ENCODE assay signal across 1 cellular context in the genomic region with DNA sequence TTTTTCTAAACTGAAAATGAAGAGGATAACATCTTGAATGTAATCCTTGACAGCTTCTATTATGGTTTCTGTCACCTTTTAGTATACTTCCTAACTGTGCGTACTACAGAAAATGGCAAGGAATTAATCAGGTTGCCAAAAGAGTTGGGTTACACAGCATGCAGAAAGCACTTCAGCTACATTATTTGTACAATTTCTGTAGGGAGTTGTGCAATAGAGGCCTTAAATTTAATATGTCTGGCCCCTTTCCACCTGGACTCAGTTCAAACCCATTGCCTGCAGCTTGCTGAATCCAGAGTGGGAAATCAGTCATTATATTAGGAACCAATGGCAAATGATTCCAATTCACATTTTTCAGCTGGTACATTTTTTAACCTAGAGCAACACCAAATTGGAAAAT.
A peak's percentile ranks its signal among the peaks of the same experiment; 100 is the strongest.
TF ChIP-seq lines count a peak whose summit lies in the region.

No MANE protein-coding gene starts in this region.

TF ChIP-seq in HEK293, 187 proteins besides CTCF, POLR2A, EP300 and RAD21 (continued from another document and continues in another):
- TF ChIP-seq, protein P1, sequence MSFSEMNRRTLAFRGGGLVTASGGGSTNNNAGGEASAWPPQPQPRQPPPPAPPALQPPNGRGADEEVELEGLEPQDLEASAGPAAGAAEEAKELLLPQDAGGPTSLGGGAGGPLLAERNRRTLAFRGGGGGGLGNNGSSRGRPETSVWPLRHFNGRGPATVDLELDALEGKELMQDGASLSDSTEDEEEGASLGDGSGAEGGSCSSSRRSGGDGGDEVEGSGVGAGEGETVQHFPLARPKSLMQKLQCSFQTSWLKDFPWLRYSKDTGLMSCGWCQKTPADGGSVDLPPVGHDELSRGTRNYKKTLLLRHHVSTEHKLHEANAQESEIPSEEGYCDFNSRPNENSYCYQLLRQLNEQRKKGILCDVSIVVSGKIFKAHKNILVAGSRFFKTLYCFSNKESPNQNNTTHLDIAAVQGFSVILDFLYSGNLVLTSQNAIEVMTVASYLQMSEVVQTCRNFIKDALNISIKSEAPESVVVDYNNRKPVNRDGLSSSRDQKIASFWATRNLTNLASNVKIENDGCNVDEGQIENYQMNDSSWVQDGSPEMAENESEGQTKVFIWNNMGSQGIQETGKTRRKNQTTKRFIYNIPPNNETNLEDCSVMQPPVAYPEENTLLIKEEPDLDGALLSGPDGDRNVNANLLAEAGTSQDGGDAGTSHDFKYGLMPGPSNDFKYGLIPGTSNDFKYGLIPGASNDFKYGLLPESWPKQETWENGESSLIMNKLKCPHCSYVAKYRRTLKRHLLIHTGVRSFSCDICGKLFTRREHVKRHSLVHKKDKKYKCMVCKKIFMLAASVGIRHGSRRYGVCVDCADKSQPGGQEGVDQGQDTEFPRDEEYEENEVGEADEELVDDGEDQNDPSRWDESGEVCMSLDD (tag by site-specific recombination; IDR thresholded peaks at IDR 0.05), result no peak
- TF ChIP-seq, protein P2, sequence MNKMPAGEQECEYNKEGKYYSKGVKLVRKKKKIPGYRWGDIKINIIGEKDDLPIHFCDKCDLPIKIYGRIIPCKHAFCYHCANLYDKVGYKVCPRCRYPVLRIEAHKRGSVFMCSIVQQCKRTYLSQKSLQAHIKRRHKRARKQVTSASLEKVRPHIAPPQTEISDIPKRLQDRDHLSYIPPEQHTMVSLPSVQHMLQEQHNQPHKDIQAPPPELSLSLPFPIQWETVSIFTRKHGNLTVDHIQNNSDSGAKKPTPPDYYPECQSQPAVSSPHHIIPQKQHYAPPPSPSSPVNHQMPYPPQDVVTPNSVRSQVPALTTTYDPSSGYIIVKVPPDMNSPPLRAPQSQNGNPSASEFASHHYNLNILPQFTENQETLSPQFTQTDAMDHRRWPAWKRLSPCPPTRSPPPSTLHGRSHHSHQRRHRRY (tag by site-specific recombination; IDR thresholded peaks at IDR 0.05), result no peak
- TF ChIP-seq ZNF335 (tag by site-specific recombination; conservative IDR thresholded peaks at IDR 0.05) (no peak), ZNF510 (tag by site-specific recombination; IDR thresholded peaks at IDR 0.05; ENCODE audit: insufficient replicate concordance) (no peak), IKZF3 (tag by site-specific recombination; IDR thresholded peaks at IDR 0.05) (peak; percentile 46), ZSCAN30 (tag by site-specific recombination; IDR thresholded peaks at IDR 0.05) (peak; percentile 58; the same call in 1 of the 2 replicates), ZNF530 (tag by site-specific recombination; IDR thresholded peaks at IDR 0.05; ENCODE audit: low read depth) (no peak), TCF7L2 (IDR thresholded peaks at IDR 0.05; ENCODE audit: borderline replicate concordance, low read depth, low read length) (no peak), ZNF501 (tag by site-specific recombination; IDR thresholded peaks at IDR 0.05) (no peak), ZNF292 (tag by site-specific recombination; IDR thresholded peaks at IDR 0.05; ENCODE audit: borderline replicate concordance, low read depth) (no peak), ZNF24 (tag by site-specific recombination; IDR thresholded peaks at IDR 0.05) (no peak), OSR2 (tag by site-specific recombination; IDR thresholded peaks at IDR 0.05) (0 out of 2 replicates have a peak, but pooled peaks have one; percentile 29), ZNF830 (tag by site-specific recombination; IDR thresholded peaks at IDR 0.05; ENCODE audit: low read depth) (no peak), ZNF175 (tag by site-specific recombination; IDR thresholded peaks at IDR 0.05) (no peak), ZNF404 (tag by site-specific recombination; IDR thresholded peaks at IDR 0.05) (no peak), ZNF596 (tag by site-specific recombination; IDR thresholded peaks at IDR 0.05) (no peak), EGR2 (tag by site-specific recombination; IDR thresholded peaks at IDR 0.05; ENCODE audit: low read depth) (no peak), ZNF214 (tag by site-specific recombination; IDR thresholded peaks at IDR 0.05; ENCODE audit: borderline replicate concordance) (no peak), ZNF10 (tag by site-specific recombination; IDR thresholded peaks at IDR 0.05) (peak; percentile 18; the same call in 1 of the 2 replicates), ZNF184 (tag by site-specific recombination; IDR thresholded peaks at IDR 0.05) (no peak), ZNF366 (tag by site-specific recombination; conservative IDR thresholded peaks at IDR 0.05) (peak; percentile 59), ZIC2 (tag by site-specific recombination; IDR thresholded peaks at IDR 0.05) (no peak), ZNF701 (tag by site-specific recombination; IDR thresholded peaks at IDR 0.05) (no peak), FEZF1 (tag by site-specific recombination; IDR thresholded peaks at IDR 0.05) (peak; percentile 54), HOXD13 (CRISPR knock-in tag; IDR thresholded peaks at IDR 0.05; ENCODE audit: borderline replicate concordance) (no peak), ZNF529 (tag by site-specific recombination; IDR thresholded peaks at IDR 0.05; ENCODE audit: insufficient replicate concordance) (no peak), ZNF664 (tag by site-specific recombination; IDR thresholded peaks at IDR 0.05) (peak; percentile 33; the same call in 1 of the 2 replicates), KLF1 (tag by site-specific recombination; IDR thresholded peaks at IDR 0.05) (no peak), SP7 (tag by site-specific recombination; IDR thresholded peaks at IDR 0.05) (0 out of 2 replicates have a peak, but pooled peaks have one; percentile 20), BCL11B (tag by site-specific recombination; IDR thresholded peaks at IDR 0.05; ENCODE audit: low read depth) (no peak), ZNF777 (tag by site-specific recombination; IDR thresholded peaks at IDR 0.05; ENCODE audit: borderline replicate concordance) (no peak), SCRT2 (tag by site-specific recombination; IDR thresholded peaks at IDR 0.05) (no peak)
- TF ChIP-seq, protein P3, sequence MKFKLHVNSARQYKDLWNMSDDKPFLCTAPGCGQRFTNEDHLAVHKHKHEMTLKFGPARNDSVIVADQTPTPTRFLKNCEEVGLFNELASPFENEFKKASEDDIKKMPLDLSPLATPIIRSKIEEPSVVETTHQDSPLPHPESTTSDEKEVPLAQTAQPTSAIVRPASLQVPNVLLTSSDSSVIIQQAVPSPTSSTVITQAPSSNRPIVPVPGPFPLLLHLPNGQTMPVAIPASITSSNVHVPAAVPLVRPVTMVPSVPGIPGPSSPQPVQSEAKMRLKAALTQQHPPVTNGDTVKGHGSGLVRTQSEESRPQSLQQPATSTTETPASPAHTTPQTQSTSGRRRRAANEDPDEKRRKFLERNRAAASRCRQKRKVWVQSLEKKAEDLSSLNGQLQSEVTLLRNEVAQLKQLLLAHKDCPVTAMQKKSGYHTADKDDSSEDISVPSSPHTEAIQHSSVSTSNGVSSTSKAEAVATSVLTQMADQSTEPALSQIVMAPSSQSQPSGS (tag by site-specific recombination; IDR thresholded peaks at IDR 0.05; ENCODE audit: low read depth), result no peak
- TF ChIP-seq, protein P4, sequence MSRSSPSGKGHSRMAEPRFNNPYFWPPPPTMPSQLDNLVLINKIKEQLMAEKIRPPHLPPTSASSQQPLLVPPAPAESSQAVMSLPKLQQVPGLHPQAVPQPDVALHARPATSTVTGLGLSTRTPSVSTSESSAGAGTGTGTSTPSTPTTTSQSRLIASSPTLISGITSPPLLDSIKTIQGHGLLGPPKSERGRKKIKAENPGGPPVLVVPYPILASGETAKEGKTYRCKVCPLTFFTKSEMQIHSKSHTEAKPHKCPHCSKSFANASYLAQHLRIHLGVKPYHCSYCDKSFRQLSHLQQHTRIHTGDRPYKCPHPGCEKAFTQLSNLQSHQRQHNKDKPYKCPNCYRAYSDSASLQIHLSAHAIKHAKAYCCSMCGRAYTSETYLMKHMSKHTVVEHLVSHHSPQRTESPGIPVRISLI (tag by site-specific recombination; IDR thresholded peaks at IDR 0.05), result no peak
- TF ChIP-seq, protein P5, sequence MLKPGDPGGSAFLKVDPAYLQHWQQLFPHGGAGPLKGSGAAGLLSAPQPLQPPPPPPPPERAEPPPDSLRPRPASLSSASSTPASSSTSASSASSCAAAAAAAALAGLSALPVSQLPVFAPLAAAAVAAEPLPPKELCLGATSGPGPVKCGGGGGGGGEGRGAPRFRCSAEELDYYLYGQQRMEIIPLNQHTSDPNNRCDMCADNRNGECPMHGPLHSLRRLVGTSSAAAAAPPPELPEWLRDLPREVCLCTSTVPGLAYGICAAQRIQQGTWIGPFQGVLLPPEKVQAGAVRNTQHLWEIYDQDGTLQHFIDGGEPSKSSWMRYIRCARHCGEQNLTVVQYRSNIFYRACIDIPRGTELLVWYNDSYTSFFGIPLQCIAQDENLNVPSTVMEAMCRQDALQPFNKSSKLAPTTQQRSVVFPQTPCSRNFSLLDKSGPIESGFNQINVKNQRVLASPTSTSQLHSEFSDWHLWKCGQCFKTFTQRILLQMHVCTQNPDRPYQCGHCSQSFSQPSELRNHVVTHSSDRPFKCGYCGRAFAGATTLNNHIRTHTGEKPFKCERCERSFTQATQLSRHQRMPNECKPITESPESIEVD (tag by site-specific recombination; IDR thresholded peaks at IDR 0.05), result peak; percentile 99
- TF ChIP-seq, protein P6, sequence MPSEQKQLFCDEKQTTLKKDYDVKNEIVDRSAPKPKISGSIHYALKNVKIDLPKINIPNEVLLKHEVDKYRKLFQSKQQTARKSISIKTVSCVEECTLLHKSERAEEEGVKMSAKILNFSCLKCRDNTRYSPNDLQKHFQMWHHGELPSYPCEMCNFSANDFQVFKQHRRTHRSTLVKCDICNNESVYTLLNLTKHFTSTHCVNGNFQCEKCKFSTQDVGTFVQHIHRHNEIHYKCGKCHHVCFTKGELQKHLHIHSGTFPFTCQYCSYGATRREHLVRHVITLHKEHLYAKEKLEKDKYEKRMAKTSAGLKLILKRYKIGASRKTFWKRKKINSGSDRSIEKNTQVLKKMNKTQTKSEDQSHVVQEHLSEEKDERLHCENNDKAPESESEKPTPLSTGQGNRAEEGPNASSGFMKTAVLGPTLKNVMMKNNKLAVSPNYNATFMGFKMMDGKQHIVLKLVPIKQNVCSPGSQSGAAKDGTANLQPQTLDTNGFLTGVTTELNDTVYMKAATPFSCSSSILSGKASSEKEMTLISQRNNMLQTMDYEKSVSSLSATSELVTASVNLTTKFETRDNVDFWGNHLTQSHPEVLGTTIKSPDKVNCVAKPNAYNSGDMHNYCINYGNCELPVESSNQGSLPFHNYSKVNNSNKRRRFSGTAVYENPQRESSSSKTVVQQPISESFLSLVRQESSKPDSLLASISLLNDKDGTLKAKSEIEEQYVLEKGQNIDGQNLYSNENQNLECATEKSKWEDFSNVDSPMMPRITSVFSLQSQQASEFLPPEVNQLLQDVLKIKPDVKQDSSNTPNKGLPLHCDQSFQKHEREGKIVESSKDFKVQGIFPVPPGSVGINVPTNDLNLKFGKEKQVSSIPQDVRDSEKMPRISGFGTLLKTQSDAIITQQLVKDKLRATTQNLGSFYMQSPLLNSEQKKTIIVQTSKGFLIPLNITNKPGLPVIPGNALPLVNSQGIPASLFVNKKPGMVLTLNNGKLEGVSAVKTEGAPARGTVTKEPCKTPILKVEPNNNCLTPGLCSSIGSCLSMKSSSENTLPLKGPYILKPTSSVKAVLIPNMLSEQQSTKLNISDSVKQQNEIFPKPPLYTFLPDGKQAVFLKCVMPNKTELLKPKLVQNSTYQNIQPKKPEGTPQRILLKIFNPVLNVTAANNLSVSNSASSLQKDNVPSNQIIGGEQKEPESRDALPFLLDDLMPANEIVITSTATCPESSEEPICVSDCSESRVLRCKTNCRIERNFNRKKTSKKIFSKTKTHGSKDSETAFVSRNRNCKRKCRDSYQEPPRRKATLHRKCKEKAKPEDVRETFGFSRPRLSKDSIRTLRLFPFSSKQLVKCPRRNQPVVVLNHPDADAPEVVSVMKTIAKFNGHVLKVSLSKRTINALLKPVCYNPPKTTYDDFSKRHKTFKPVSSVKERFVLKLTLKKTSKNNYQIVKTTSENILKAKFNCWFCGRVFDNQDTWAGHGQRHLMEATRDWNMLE (tag by site-specific recombination; conservative IDR thresholded peaks at IDR 0.05; ENCODE audit: low read depth), result peak; percentile 46; the same call in 1 of the 2 replicates
- TF ChIP-seq, protein P7, sequence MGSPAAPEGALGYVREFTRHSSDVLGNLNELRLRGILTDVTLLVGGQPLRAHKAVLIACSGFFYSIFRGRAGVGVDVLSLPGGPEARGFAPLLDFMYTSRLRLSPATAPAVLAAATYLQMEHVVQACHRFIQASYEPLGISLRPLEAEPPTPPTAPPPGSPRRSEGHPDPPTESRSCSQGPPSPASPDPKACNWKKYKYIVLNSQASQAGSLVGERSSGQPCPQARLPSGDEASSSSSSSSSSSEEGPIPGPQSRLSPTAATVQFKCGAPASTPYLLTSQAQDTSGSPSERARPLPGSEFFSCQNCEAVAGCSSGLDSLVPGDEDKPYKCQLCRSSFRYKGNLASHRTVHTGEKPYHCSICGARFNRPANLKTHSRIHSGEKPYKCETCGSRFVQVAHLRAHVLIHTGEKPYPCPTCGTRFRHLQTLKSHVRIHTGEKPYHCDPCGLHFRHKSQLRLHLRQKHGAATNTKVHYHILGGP (tag by site-specific recombination; IDR thresholded peaks at IDR 0.05), result no peak
- TF ChIP-seq, protein P8, sequence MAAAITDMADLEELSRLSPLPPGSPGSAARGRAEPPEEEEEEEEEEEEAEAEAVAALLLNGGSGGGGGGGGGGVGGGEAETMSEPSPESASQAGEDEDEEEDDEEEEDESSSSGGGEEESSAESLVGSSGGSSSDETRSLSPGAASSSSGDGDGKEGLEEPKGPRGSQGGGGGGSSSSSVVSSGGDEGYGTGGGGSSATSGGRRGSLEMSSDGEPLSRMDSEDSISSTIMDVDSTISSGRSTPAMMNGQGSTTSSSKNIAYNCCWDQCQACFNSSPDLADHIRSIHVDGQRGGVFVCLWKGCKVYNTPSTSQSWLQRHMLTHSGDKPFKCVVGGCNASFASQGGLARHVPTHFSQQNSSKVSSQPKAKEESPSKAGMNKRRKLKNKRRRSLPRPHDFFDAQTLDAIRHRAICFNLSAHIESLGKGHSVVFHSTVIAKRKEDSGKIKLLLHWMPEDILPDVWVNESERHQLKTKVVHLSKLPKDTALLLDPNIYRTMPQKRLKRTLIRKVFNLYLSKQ (tag by site-specific recombination; IDR thresholded peaks at IDR 0.05; ENCODE audit: borderline replicate concordance), result no peak
- TF ChIP-seq, protein P9, sequence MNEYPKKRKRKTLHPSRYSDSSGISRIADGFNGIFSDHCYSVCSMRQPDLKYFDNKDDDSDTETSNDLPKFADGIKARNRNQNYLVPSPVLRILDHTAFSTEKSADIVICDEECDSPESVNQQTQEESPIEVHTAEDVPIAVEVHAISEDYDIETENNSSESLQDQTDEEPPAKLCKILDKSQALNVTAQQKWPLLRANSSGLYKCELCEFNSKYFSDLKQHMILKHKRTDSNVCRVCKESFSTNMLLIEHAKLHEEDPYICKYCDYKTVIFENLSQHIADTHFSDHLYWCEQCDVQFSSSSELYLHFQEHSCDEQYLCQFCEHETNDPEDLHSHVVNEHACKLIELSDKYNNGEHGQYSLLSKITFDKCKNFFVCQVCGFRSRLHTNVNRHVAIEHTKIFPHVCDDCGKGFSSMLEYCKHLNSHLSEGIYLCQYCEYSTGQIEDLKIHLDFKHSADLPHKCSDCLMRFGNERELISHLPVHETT (tag by site-specific recombination; IDR thresholded peaks at IDR 0.05), result no peak
- TF ChIP-seq, protein P10, sequence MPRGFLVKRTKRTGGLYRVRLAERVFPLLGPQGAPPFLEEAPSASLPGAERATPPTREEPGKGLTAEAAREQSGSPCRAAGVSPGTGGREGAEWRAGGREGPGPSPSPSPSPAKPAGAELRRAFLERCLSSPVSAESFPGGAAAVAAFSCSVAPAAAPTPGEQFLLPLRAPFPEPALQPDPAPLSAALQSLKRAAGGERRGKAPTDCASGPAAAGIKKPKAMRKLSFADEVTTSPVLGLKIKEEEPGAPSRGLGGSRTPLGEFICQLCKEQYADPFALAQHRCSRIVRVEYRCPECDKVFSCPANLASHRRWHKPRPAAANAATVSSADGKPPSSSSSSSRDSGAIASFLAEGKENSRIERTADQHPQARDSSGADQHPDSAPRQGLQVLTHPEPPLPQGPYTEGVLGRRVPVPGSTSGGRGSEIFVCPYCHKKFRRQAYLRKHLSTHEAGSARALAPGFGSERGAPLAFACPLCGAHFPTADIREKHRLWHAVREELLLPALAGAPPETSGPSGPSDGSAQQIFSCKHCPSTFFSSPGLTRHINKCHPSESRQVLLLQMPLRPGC (tag by site-specific recombination; IDR thresholded peaks at IDR 0.05), result no peak
